In genomic region chr10:119285495-119286267, GRCh38 we compare ENCODE assay signal across 1 cellular context.
TF ChIP-seq lines count a peak whose summit lies in the region.

No MANE protein-coding gene starts in this region.

TF ChIP-seq in GM23338, 12 proteins besides CTCF, POLR2A, EP300 and RAD21:
- no peak for TF ChIP-seq ZNF462 (CRISPR knock-in tag; IDR thresholded peaks at IDR 0.05)
- no peak for TF ChIP-seq CREB1 (CRISPR knock-in tag; IDR thresholded peaks at IDR 0.05; ENCODE audit: low read depth)
- no peak for TF ChIP-seq ZNF331 (CRISPR knock-in tag; IDR thresholded peaks at IDR 0.05; ENCODE audit: low read depth)
- TF ChIP-seq ZNF114 (CRISPR knock-in tag; IDR thresholded peaks at IDR 0.05) = no peak
- no peak for TF ChIP-seq NANOG (IDR thresholded peaks at IDR 0.05; ENCODE audit: borderline replicate concordance)
- TF ChIP-seq REST (IDR thresholded peaks at IDR 0.05; ENCODE audit: unreplicated experiment) = no peak
- no peak for TF ChIP-seq STAT1 (IDR thresholded peaks at IDR 0.05; ENCODE audit: unreplicated experiment)
- no peak for TF ChIP-seq EZH2phosphoT487 (IDR thresholded peaks at IDR 0.05; ENCODE audit: unreplicated experiment)
- no peak for TF ChIP-seq JUNB (IDR thresholded peaks at IDR 0.05; ENCODE audit: unreplicated experiment)
- no peak for TF ChIP-seq EZH2 (IDR thresholded peaks at IDR 0.05; ENCODE audit: low read depth, unreplicated experiment)
- no peak for TF ChIP-seq ETS1 (IDR thresholded peaks at IDR 0.05)
- no peak for TF ChIP-seq POLR2AphosphoS5 (IDR thresholded peaks at IDR 0.05; ENCODE audit: low read depth)
